Comparison of ENCODE assay signal across 34 cellular contexts in the genomic region with DNA sequence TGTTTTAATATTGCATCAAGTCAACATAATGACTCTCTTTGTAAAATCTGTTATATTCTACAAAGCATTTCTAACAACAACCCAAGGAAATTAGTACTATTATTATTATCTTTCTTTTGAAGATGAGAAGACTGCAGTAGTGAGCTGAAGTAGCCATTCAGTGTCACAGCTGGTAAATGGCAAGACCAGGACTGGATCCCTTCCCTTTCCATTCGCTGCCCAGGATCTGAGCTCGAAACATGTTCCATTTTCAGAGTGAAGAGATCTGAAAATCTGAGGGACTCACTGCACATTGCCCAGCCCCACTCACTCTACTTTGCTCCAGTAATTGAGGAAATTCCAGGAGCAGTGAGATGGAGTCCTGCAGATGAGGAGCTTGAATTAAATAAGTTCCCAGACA.
"Had no signal": no experiment of that assay in that cellular context is flagged by ENCODE, and none has a peak within 500 bp of the region (broad histone marks: within the 10 kb centered on the region; RNA-seq: fewer than 3 reads in every experiment).

No MANE protein-coding gene starts in this region.

- H3K27me3 ChIP-seq: MG63 had no signal

- H3K36me3 ChIP-seq: MG63 had no signal

- H3K4me3 ChIP-seq: MG63 had no signal

- H3K9ac ChIP-seq: KMS-11 had no signal

- DNase-seq: Karpas-422, Kasumi-1, MG63, MM.1S, MV-4-11, NCI-H1048, NCI-H1092, NCI-H1092 treated with DMSO at 0.1 percent for 48 hours, NCI-H1105, NCI-H1105 treated with DMSO at 0.1 percent for 48 hours, NCI-H1417, NCI-H1417 treated with DMSO at 0.1 percent for 48 hours, NCI-H1436, NCI-H1436 treated with DMSO at 0.1 percent for 48 hours, NCI-H146, NCI-H1694, NCI-H1694 treated with DMSO at 0.1 percent for 48 hours, NCI-H187, NCI-H187 treated with DMSO at 0.1 percent for 48 hours, NCI-H1930, NCI-H2029, NCI-H2029 treated with DMSO at 0.1 percent for 48 hours, NCI-H2081, NCI-H2081 treated with DMSO at 0.1 percent for 48 hours, NCI-H2107, NCI-H2171, NCI-H2171 treated with DMSO at 0.1 percent for 48 hours, NCI-H2227 treated with DMSO at 0.1 percent for 48 hours, NCI-H226, NCI-H345, NCI-H446, NCI-H446 treated with DMSO at 0.1 percent for 48 hours, NCI-H510A had no signal

- H3K27ac ChIP-seq: KMS-11 had no signal

- H3K4me2 ChIP-seq: KMS-11 had no signal
